9 cellular contexts compared by ENCODE assay signal in the genomic region with DNA sequence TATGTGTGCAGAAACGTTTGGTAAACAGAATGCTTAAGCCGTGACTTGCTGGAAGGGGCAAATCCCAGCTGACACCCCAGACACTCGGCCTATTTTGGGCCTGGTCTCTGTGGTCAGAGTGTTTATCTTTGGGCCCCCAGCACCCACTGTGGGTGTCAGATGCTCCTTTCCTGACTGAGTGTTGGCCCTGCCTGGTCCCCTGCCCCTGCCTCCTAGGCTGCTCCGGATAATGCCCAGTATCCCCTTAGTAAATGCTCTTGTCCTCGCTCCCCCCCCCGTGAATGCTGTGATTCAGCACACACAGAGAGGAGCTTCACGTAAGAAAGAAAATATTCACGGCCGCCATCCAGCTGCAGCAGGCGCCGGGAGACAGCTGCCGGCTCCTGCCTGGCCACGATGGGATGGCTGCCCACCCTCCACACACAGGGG. TPM values are rescaled to one million over a fixed set of nuclear protein-coding genes. Genes with fewer than 3 reads are reported as not detected.
DNase-seq lines count a peak whose midpoint lies in the region; ATAC-seq and TF ChIP-seq lines count a peak whose summit lies in the region.
"Had no signal": no experiment of that assay in that cellular context is flagged by ENCODE, and none has a peak within 500 bp of the region (broad histone marks: within the 10 kb centered on the region; RNA-seq: fewer than 3 reads in every experiment).

No MANE protein-coding gene starts in this region.

- peak overlapping the region; percentile 51 for H3K4me3 Mint-ChIP-seq in chondrocyte (ENCODE audit: unreplicated experiment)
- H3K4me3 Mint-ChIP-seq: activated CD4-positive, alpha-beta T cell treated with anti-CD3 and anti-CD28 coated beads, Interleukin-2, amount 10 ng/mL, durations not matched to agents 24 days and 14 days had no signal

- peaks cover 43% of the 10 kb centered on the region for H3K4me1 ChIP-seq in IMR-90 (ENCODE audit: control insufficient read depth, insufficient read depth, low read length)

- peak overlapping the region; percentile 47; the same call in 1 of the 2 replicates for H3K56ac ChIP-seq in IMR-90 (ENCODE audit: extremely low read depth, insufficient read depth, low read length)

- H2BK20ac ChIP-seq in IMR-90 (ENCODE audit: low read depth, low read length), result peak overlapping the region; percentile 92

- in situ Hi-C loops in IMR-90 (cut with MboI; ENCODE audit: low sequenced_read_pairs), result no loop called here

- no peak overlapping the region for H3K4me3 ChIP-seq in IMR-90 (ENCODE audit: insufficient read depth, low read depth, low read length)
- H3K4me3 ChIP-seq in lower leg skin (ENCODE audit: low read depth, poor library complexity, severe bottlenecking), result no peak overlapping the region

- H2AK5ac ChIP-seq in IMR-90 (ENCODE audit: low read depth, low read length), result peak overlapping the region; percentile 94; the same call in 1 of the 2 replicates

- no peak overlapping the region; the same call in 1 of the 2 replicates for H3K9ac ChIP-seq in IMR-90 (ENCODE audit: low read depth, low read length)

- H4K5ac ChIP-seq in IMR-90 (ENCODE audit: low read depth, low read length), result peak overlapping the region; percentile 96; the same call in 1 of the 2 replicates

- H2BK120ac ChIP-seq in IMR-90 (ENCODE audit: low read depth, low read length), result peak overlapping the region; percentile 94

- BruUV-seq in IMR-90 (replicated peaks; lab: Mats Ljungman, UMichigan), result no TSS peak

- DNase-seq in IMR-90 (peak; percentile 91), chondrocyte (ENCODE audit: low spot score) (peak; percentile 53), lower leg skin (ENCODE audit: low spot score in 2 of 2) (peak; percentile 38 to 89), stromal cell of bone marrow (ENCODE audit: low read depth) (peak; percentile 72), glomerular visceral epithelial cell (ENCODE audit: extremely low spot score) (no peak)
- no peak for DNase-seq in activated CD4-positive, alpha-beta T cell treated with anti-CD3 and anti-CD28 coated beads, Interleukin-2, amount 50 U/mL, for 4 hours
- no peak for DNase-seq in stimulated activated CD4-positive, alpha-beta T cell treated with anti-CD3 and anti-CD28 coated beads, Interleukin-1b, Interleukin-23, amount 100 ng/mL, for 48 hours
- DNase-seq: activated CD4-positive, alpha-beta T cell treated with anti-CD3 and anti-CD28 coated beads, Interleukin-2, amount 10 ng/mL, durations not matched to agents 24 days and 14 days had no signal

- 0 out of 2 replicates have a peak, but pooled peaks cover 4% of the 10 kb centered on the region for H3K27me3 ChIP-seq in IMR-90 (ENCODE audit: control insufficient read depth, insufficient read depth, low read length)

- POLR2A ChIA-PET in IMR-90 (lab: Charles Lee; ENCODE audit: unreplicated experiment), result interaction anchor here (0.6 to 1.0 kb wide), 3 partner anchors 12 to 132 kb away, joined by 3 to 6 read pairs (median 4); no protein-coding TSS in a partner anchor

- peak overlapping the region; percentile 11; the same call in 1 of the 3 replicates for H2BK15ac ChIP-seq in IMR-90 (ENCODE audit: low read depth, low read length)

- dilution Hi-C loops in IMR-90 (cut with HindIII; ENCODE audit: low sequenced_read_pairs, unreplicated experiment), result no loop called here

- H3K9me3 ChIP-seq in IMR-90 (ENCODE audit: control insufficient read depth, insufficient read depth, low read length), result no peaks in the 10 kb centered on the region

- TF ChIP-seq CTCF in IMR-90 (conservative IDR thresholded peaks at IDR 0.05; ENCODE audit: low read depth, low read length), result no peak
- peak; percentile 5 for TF ChIP-seq CTCF in chondrocyte (IDR thresholded peaks at IDR 0.05)
- TF ChIP-seq CTCF in lower leg skin (IDR thresholded peaks at IDR 0.05), result no peak

- peak overlapping the region; percentile 81 for H2AFZ ChIP-seq in IMR-90 (replicated peaks; ENCODE audit: low read length, poor library complexity)

- peaks cover 26% of the 10 kb centered on the region for H3K9me1 ChIP-seq in IMR-90 (ENCODE audit: insufficient read depth, low read length)

- TF ChIP-seq POLR2A in IMR-90 (IDR thresholded peaks at IDR 0.05; ENCODE audit: low read depth, low read length), result peak; percentile 71
- TF ChIP-seq POLR2A in lower leg skin (IDR thresholded peaks at IDR 0.05), result no peak

- peak overlapping the region; percentile 94 for H3K4ac ChIP-seq in IMR-90 (ENCODE audit: low read depth, low read length)

- H3K4me2 ChIP-seq in IMR-90 (ENCODE audit: low read depth, low read length), result peak overlapping the region; percentile 73

- intact Hi-C loops in IMR-90 (cut with micrococcal nuclease), result loop anchor here (1.0 kb wide), 1 partner anchor 54 kb away; no protein-coding TSS in a partner anchor
- intact Hi-C loops in lower leg skin (cut with DNase I; ENCODE audit: low total_unique reads), result no loop called here

- peaks cover 55% of the 10 kb centered on the region for H3K4me1 Mint-ChIP-seq in chondrocyte (ENCODE audit: low read depth)
- H3K4me1 Mint-ChIP-seq: activated CD4-positive, alpha-beta T cell treated with anti-CD3 and anti-CD28 coated beads, Interleukin-2, amount 10 ng/mL, durations not matched to agents 24 days and 14 days had no signal

- H3K36me3 ChIP-seq in IMR-90 (ENCODE audit: control insufficient read depth, insufficient read depth, low read length), result no peaks in the 10 kb centered on the region

- 0% methylated on average over 1 of the region's 13 CpGs; no CpG with 5 or more reads in 1 of the 2 experiments for WGBS in IMR-90 (ENCODE audit: extremely low coverage in 2 of 2, insufficient read length in 1 of 2), 2 experiments
- 52 to 60% methylated on average over 13 of the region's 13 CpGs for WGBS in lower leg skin, 2 donors

- CTCF ChIA-PET in IMR-90 (lab: Yijun Ruan, JAX), result interaction anchor here (0.9 kb wide), 1 partner anchor 26 kb away, joined by 6 read pairs; no protein-coding TSS in a partner anchor

- peak overlapping the region; percentile 93 for H4K91ac ChIP-seq in IMR-90 (ENCODE audit: insufficient read depth, low read depth, low read length)

- peak overlapping the region; percentile 80; the same call in 1 of the 2 replicates for H3K23ac ChIP-seq in IMR-90 (ENCODE audit: low read depth, low read length)

- H3K27me3 Mint-ChIP-seq in chondrocyte (ENCODE audit: low read depth), result no peaks in the 10 kb centered on the region

- H3K27ac ChIP-seq in IMR-90 (ENCODE audit: insufficient read depth, low read length), result peak overlapping the region; percentile 79

- 0 out of 2 replicates have a peak, but pooled peaks have one; percentile 15 for TF ChIP-seq RAD21 in IMR-90 (IDR thresholded peaks at IDR 0.05; ENCODE audit: low read length)

- peak; percentile 68 for ATAC-seq in IMR-90 (ENCODE audit: low read depth)
- no peak for ATAC-seq in activated CD4-positive, CD25-positive, alpha-beta regulatory T cell treated with anti-CD3 and anti-CD28 coated beads, Interleukin-2, amount 50 U/mL, for 24 hours

- H3K9me3 Mint-ChIP-seq in chondrocyte (ENCODE audit: low read depth), result no peaks in the 10 kb centered on the region
- H3K9me3 Mint-ChIP-seq: activated CD4-positive, alpha-beta T cell treated with anti-CD3 and anti-CD28 coated beads, Interleukin-2, amount 10 ng/mL, durations not matched to agents 24 days and 14 days had no signal

- peak overlapping the region; percentile 29 to 88; a peak in 3 of 4 replicates for H4K8ac ChIP-seq in IMR-90 (ENCODE audit: low read depth in 2 of 2, low read length in 2 of 2)

- H3K79me1 ChIP-seq in IMR-90 (ENCODE audit: low read depth in 1 of 2, low read length in 2 of 2), result peaks cover 0 to 11% of the 10 kb centered on the region in 2 experiments; a peak in 2 of 4 replicates

- peak overlapping the region; percentile 90 for H2BK5ac ChIP-seq in IMR-90 (ENCODE audit: low read depth, low read length, poor library complexity, severe bottlenecking)

- peaks cover 3% of the 10 kb centered on the region; the same call in 1 of the 2 replicates for H4K20me1 ChIP-seq in IMR-90 (ENCODE audit: insufficient read depth, low read length)

- no peaks in the 10 kb centered on the region for H3K36me3 Mint-ChIP-seq in chondrocyte (ENCODE audit: low read depth)

- H3K27ac Mint-ChIP-seq in chondrocyte (ENCODE audit: unreplicated experiment), result peak overlapping the region; percentile 98
- H3K27ac Mint-ChIP-seq: activated CD4-positive, alpha-beta T cell treated with anti-CD3 and anti-CD28 coated beads, Interleukin-2, amount 10 ng/mL, durations not matched to agents 24 days and 14 days had no signal

- peak overlapping the region; percentile 94 for H2AK9ac ChIP-seq in IMR-90 (replicated peaks; ENCODE audit: low read depth, low read length, poor library complexity)

- H3K18ac ChIP-seq in IMR-90 (ENCODE audit: low read depth, low read length), result peak overlapping the region; percentile 36; the same call in 1 of the 2 replicates

- H3K14ac ChIP-seq in IMR-90 (replicated peaks; ENCODE audit: low read depth, low read length), result peak overlapping the region; percentile 85; the same call in 1 of the 2 replicates

TF ChIP-seq in IMR-90, 13 proteins besides CTCF, POLR2A, EP300 and RAD21 (continues in another document):
- TF ChIP-seq, protein P1, sequence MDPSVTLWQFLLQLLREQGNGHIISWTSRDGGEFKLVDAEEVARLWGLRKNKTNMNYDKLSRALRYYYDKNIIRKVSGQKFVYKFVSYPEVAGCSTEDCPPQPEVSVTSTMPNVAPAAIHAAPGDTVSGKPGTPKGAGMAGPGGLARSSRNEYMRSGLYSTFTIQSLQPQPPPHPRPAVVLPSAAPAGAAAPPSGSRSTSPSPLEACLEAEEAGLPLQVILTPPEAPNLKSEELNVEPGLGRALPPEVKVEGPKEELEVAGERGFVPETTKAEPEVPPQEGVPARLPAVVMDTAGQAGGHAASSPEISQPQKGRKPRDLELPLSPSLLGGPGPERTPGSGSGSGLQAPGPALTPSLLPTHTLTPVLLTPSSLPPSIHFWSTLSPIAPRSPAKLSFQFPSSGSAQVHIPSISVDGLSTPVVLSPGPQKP (IDR thresholded peaks at IDR 0.05; ENCODE audit: borderline replicate concordance, low read depth, low read length), result no peak
- peak; percentile 52; the same call in 1 of the 2 replicates for TF ChIP-seq NFE2L2 (IDR thresholded peaks at IDR 0.05; ENCODE audit: low read depth, low read length)
- TF ChIP-seq FOS (IDR thresholded peaks at IDR 0.05; ENCODE audit: low read depth, low read length), result peak; percentile 85
- peak; percentile 94 for TF ChIP-seq MAZ (IDR thresholded peaks at IDR 0.05; ENCODE audit: borderline replicate concordance, low read depth, low read length)
- TF ChIP-seq RCOR1 (IDR thresholded peaks at IDR 0.05; ENCODE audit: insufficient replicate concordance, low read length), result peak; percentile 95
- no peak; the same call in none of the 2 replicates for TF ChIP-seq SMC3 (IDR thresholded peaks at IDR 0.05; ENCODE audit: low read depth, low read length)
- 0 out of 2 replicates have a peak, but pooled peaks have one; percentile 68 for TF ChIP-seq CHD1 (IDR thresholded peaks at IDR 0.05; ENCODE audit: low read depth, low read length)
- no peak for TF ChIP-seq MAFK (IDR thresholded peaks at IDR 0.05; ENCODE audit: low read depth, low read length)

RNA-seq across cellular contexts. Expression of gene ANGPTL2, which starts 11.3 kb away (rescaled TPM):
- total RNA-seq in IMR-90 (2012; rRNA removed) (9.5 and 14.7 TPM in 2 replicates), chondrocyte (26.7 to 39.7 TPM (median 39.0 TPM) in 3 replicates), lower leg skin (10 to 100 TPM; 10.5 to 37.8 (median 18.5) TPM)
- polyA plus RNA-seq in IMR-90 (2012; rRNA removed), result 23.5 and 25.1 TPM in 2 replicates
- 17.2 and 30.6 TPM in 2 replicates for polyA plus RNA-seq in IMR-90 (2012; cell fraction: cytosol; rRNA removed)
- 24.7 and 29.8 TPM in 2 replicates for polyA plus RNA-seq in IMR-90 (2012; cell fraction: nucleus; rRNA removed; ENCODE audit: low replicate concordance)
- total RNA-seq: activated CD4-positive, alpha-beta T cell treated with anti-CD3 and anti-CD28 coated beads, Interleukin-2, amount 10 ng/mL, durations not matched to agents 24 days and 14 days had no signal

Comparison
In these comparisons a context has a peak if more than half of its experiments do, and no peak if none do; other contexts are left out.
1. DNase-seq: peak in IMR-90 (single experiment), chondrocyte (single experiment), lower leg skin (2 of 2) and stromal cell of bone marrow (single experiment); none in glomerular visceral epithelial cell (single experiment), activated CD4-positive, alpha-beta T cell treated with anti-CD3 and anti-CD28 coated beads, Interleukin-2, amount 50 U/mL, for 4 hours (0 of 2) and stimulated activated CD4-positive, alpha-beta T cell treated with anti-CD3 and anti-CD28 coated beads, Interleukin-1b, Interleukin-23, amount 100 ng/mL, for 48 hours (single experiment).